ENCODE assay signal across 29 cellular contexts in the genomic region with DNA sequence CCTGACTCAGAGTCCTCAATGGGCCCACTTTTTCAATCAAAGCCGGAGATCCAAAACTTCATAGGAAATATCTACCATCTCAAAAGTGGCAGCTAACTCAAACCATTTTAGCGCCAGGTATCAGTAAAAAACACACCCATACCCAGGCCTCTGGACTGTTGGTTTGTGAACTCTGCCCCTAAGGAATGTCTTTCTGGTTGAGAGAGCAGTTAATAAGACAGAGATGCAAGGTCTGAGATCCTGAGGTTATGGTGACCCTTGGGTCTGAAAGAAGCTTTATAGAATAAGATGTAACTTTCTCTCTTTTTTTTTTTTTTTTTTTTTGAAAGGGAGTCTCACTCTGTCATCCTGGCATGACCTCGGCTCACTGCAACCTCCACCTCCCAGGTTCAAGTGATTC.
"Had no signal": no experiment of that assay in that cellular context is flagged by ENCODE, and none has a peak within 500 bp of the region (broad histone marks: within the 10 kb centered on the region; RNA-seq: fewer than 3 reads in every experiment).

No MANE protein-coding gene starts in this region.

- H3K4me1 Mint-ChIP-seq: activated CD4-positive, alpha-beta memory T cell treated with anti-CD3 and anti-CD28 coated beads, Interleukin-2, amount 10 ng/mL, durations not matched to agents 7 days and 5 days; activated CD8-positive, alpha-beta memory T cell treated with anti-CD3 and anti-CD28 coated beads, Interleukin-2, amount 10 ng/mL, durations not matched to agents 7 days and 5 days had no signal

- H3K9me3 Mint-ChIP-seq: activated CD4-positive, alpha-beta memory T cell treated with anti-CD3 and anti-CD28 coated beads, Interleukin-2, amount 10 ng/mL, durations not matched to agents 7 days and 5 days had no signal

- H3K27ac Mint-ChIP-seq: activated CD4-positive, alpha-beta memory T cell treated with anti-CD3 and anti-CD28 coated beads, Interleukin-2, amount 10 ng/mL, durations not matched to agents 7 days and 5 days; activated CD8-positive, alpha-beta memory T cell treated with anti-CD3 and anti-CD28 coated beads, Interleukin-2, amount 10 ng/mL, durations not matched to agents 7 days and 5 days; activated naive CD8-positive, alpha-beta T cell treated with anti-CD3 and anti-CD28 coated beads for 36 hours had no signal

- H3K27me3 Mint-ChIP-seq: activated CD4-positive, alpha-beta memory T cell treated with anti-CD3 and anti-CD28 coated beads, Interleukin-2, amount 10 ng/mL, durations not matched to agents 7 days and 5 days; activated CD8-positive, alpha-beta memory T cell treated with anti-CD3 and anti-CD28 coated beads, Interleukin-2, amount 10 ng/mL, durations not matched to agents 7 days and 5 days had no signal

- ATAC-seq: activated CD8-positive, alpha-beta memory T cell treated with anti-CD3 and anti-CD28 coated beads, Interleukin-2, amount 10 ng/mL, durations not matched to agents 7 days and 5 days; PC-3 had no signal

- H3K36me3 ChIP-seq: brain microvascular endothelial cell, SJCRH30, WERI-Rb-1 had no signal

- H3K27ac ChIP-seq: brain microvascular endothelial cell, SJCRH30, SK-N-MC, WERI-Rb-1 had no signal

- DNase-seq: activated CD4-positive, alpha-beta memory T cell treated with anti-CD3 and anti-CD28 coated beads, Interleukin-2, amount 10 ng/mL, durations not matched to agents 7 days and 5 days; activated CD4-positive, alpha-beta T cell treated with anti-CD3 and anti-CD28 coated beads for 1 hour; activated CD4-positive, alpha-beta T cell treated with anti-CD3 and anti-CD28 coated beads for 48 hours; activated CD4-positive, CD25-positive, alpha-beta regulatory T cell; activated CD8-positive, alpha-beta memory T cell treated with anti-CD3 and anti-CD28 coated beads for 24 hours; activated CD8-positive, alpha-beta memory T cell treated with anti-CD3 and anti-CD28 coated beads, Interleukin-2, amount 10 ng/mL, durations not matched to agents 7 days and 5 days; activated CD8-positive, alpha-beta memory T cell treated with anti-CD3 and anti-CD28 coated beads, Interleukin-2, amount 50 U/mL, for 48 hours; activated effector memory CD4-positive, alpha-beta T cell treated with Interleukin-2 at 50 U/mL for 16 hours; activated naive CD4-positive, alpha-beta T cell; activated naive CD4-positive, alpha-beta T cell treated with anti-CD3 and anti-CD28 coated beads, Interleukin-2, amount 50 U/mL, for 16 hours; activated naive CD8-positive, alpha-beta T cell treated with anti-CD3 and anti-CD28 coated beads for 36 hours; activated T-cell treated with anti-CD3 and anti-CD28 coated beads, Interleukin-2, amount 50 U/mL, for 48 hours; amniotic stem cell; aorta; brain microvascular endothelial cell; central memory CD4-positive, alpha-beta T cell; NCI-H1092; NCI-H1436 treated with DMSO at 0.1 percent for 48 hours; NCI-H1694 treated with DMSO at 0.1 percent for 48 hours; NCI-H2029; NCI-H510A; NCI-H748 treated with DMSO at 0.1 percent for 48 hours; NK-92 treated with Interleukin-12 subunit alpha and Interleukin-12 subunit beta, amount 100 ng/mL, for 24 hours; PC-3; SHP77; SJCRH30; T1000; WERI-Rb-1 had no signal

- H3K27me3 ChIP-seq: brain microvascular endothelial cell, SJCRH30 had no signal

- H3K4me3 ChIP-seq: SJCRH30, SK-N-MC had no signal

- H3K4me3 Mint-ChIP-seq: activated CD4-positive, alpha-beta memory T cell treated with anti-CD3 and anti-CD28 coated beads, Interleukin-2, amount 10 ng/mL, durations not matched to agents 7 days and 5 days; activated CD8-positive, alpha-beta memory T cell treated with anti-CD3 and anti-CD28 coated beads, Interleukin-2, amount 10 ng/mL, durations not matched to agents 7 days and 5 days; activated naive CD8-positive, alpha-beta T cell treated with anti-CD3 and anti-CD28 coated beads for 36 hours had no signal

- H3K36me3 Mint-ChIP-seq: activated CD8-positive, alpha-beta memory T cell treated with anti-CD3 and anti-CD28 coated beads, Interleukin-2, amount 10 ng/mL, durations not matched to agents 7 days and 5 days; activated naive CD8-positive, alpha-beta T cell treated with anti-CD3 and anti-CD28 coated beads for 36 hours had no signal
